28 cellular contexts compared by ENCODE assay signal in genomic region chr3:39219702-39220101, GRCh38. TPM values are rescaled to one million over a fixed set of nuclear protein-coding genes. Genes with fewer than 3 reads are reported as not detected.
A peak's percentile ranks its signal among the peaks of the same experiment; 100 is the strongest.
DNase-seq lines count a peak whose midpoint lies in the region; ATAC-seq, FAIRE-seq and TF ChIP-seq lines count a peak whose summit lies in the region.
"Had no signal": no experiment of that assay in that cellular context is flagged by ENCODE, and none has a peak within 500 bp of the region (broad histone marks: within the 10 kb centered on the region; RNA-seq: fewer than 3 reads in every experiment).

No MANE protein-coding gene starts in this region.

- H3K9me3 Mint-ChIP-seq in central memory CD8-positive, alpha-beta T cell: no peaks in the 10 kb centered on the region
- H3K9me3 Mint-ChIP-seq in natural killer cell: no peaks in the 10 kb centered on the region

- no peak overlapping the region for H3K4me3 ChIP-seq in BLaER1 treated with 17β-estradiol and CSF1 and Interleukin-3, amounts not matched to agents 10 nM and 100 nM
- H3K4me3 ChIP-seq in MM.1S (ENCODE audit: low read length): no peak overlapping the region
- H3K4me3 ChIP-seq: K562, MG63, SJCRH30 had no signal

- H3K4me2 ChIP-seq in BLaER1 treated with 17β-estradiol and CSF1 and Interleukin-3, amounts not matched to agents 10 nM and 100 nM: peak overlapping the region in 10 of 11 experiments; percentile 66 to 96 (median 86); a peak in 19 of 22 replicates
- peak overlapping the region; percentile 90 for H3K4me2 ChIP-seq in MM.1S (ENCODE audit: low read depth, low read length)

- H3K9me2 ChIP-seq in MM.1S (replicated peaks; ENCODE audit: insufficient read depth, low read length): no peaks in the 10 kb centered on the region

- in situ Hi-C loops in GM13976 (cut with MboI; ENCODE audit: low sequenced_read_pairs, unreplicated experiment): no loop called here

- no peak for ATAC-seq in central memory CD8-positive, alpha-beta T cell (replicated peaks; ENCODE audit: extremely low read depth, poor library complexity, severe bottlenecking)
- ATAC-seq in natural killer cell: no peak
- ATAC-seq in left lobe of liver: no peak
- ATAC-seq: PC-3, SK-N-SH treated with all-trans-retinoic acid at 6 μM for 48 hours had no signal

- peaks cover 62% of the 10 kb centered on the region for H3K4me1 Mint-ChIP-seq in central memory CD8-positive, alpha-beta T cell
- H3K4me1 Mint-ChIP-seq in natural killer cell: peaks cover 86 to 87% of the 10 kb centered on the region in 2 donors

- DNase-seq in MM.1S (no peak), natural killer cell (no peak), left lobe of liver (ENCODE audit: low spot score) (no peak), HTR-8/SVneo (ENCODE audit: insufficient read length, low spot score) (no peak), GM13976 (ENCODE audit: low spot score) (no peak), islet precursor cell (no peak)
- no peak for DNase-seq in central memory CD8-positive, alpha-beta T cell (ENCODE audit: low spot score in 2 of 2)
- DNase-seq: CD4-positive, CD25-positive, alpha-beta regulatory T cell; DMS153; DND-41; HCEC 1CT; MG63; NCI-H1092 treated with DMSO at 0.1 percent for 48 hours; NCI-H1436; NCI-H187; NCI-H2081 treated with DMSO at 0.1 percent for 48 hours; NCI-H2171 treated with DMSO at 0.1 percent for 48 hours; NCI-H524; NCI-H774; NK-92 treated with Interleukin-12 subunit alpha and Interleukin-12 subunit beta, amount 100 ng/mL, for 24 hours; PC-3; SJCRH30 had no signal

- H3F3A ChIP-seq in MM.1S (ENCODE audit: insufficient read depth, low read length): peaks cover 55% of the 10 kb centered on the region

- H3K27me3 Mint-ChIP-seq in central memory CD8-positive, alpha-beta T cell: no peaks in the 10 kb centered on the region
- H3K27me3 Mint-ChIP-seq in natural killer cell (ENCODE audit: low read depth in 2 of 2): no peaks in the 10 kb centered on the region
- H3K27me3 Mint-ChIP-seq: CD4-positive, CD25-positive, alpha-beta regulatory T cell had no signal

- no peaks in the 10 kb centered on the region for H4K20me1 ChIP-seq in BLaER1 treated with 17β-estradiol and CSF1 and Interleukin-3, amounts not matched to agents 10 nM and 100 nM
- no peaks in the 10 kb centered on the region for H4K20me1 ChIP-seq in MM.1S (ENCODE audit: insufficient read depth, low read length)

- peak overlapping the region; percentile 32; the same call in 1 of the 2 replicates for H2AFZ ChIP-seq in MM.1S (ENCODE audit: low read length)

- no peaks in the 10 kb centered on the region for H3K79me2 ChIP-seq in MM.1S (ENCODE audit: low read length)

- FAIRE-seq in HTR-8/SVneo (lab: Jason Lieb, UNC): no peak
- FAIRE-seq: H1, K562 had no signal

- H3K4me1 ChIP-seq in BLaER1 treated with 17β-estradiol and CSF1 and Interleukin-3, amounts not matched to agents 10 nM and 100 nM: peaks cover 34 to 85% (median 50%) of the 10 kb centered on the region in 10 experiments
- peaks cover 75% of the 10 kb centered on the region for H3K4me1 ChIP-seq in MM.1S (ENCODE audit: low read length)
- H3K4me1 ChIP-seq: SJCRH30 had no signal

- TF ChIP-seq CTCF in MM.1S (IDR thresholded peaks at IDR 0.05; ENCODE audit: low read length) (no peak), natural killer cell (IDR thresholded peaks at IDR 0.05) (no peak), GM13976 (IDR thresholded peaks at IDR 0.05; ENCODE audit: borderline replicate concordance, control extremely low read depth, extremely low read depth, insufficient read depth, missing control alignments) (no peak)

- H3K27me3 ChIP-seq in BLaER1 treated with 17β-estradiol and CSF1 and Interleukin-3, amounts not matched to agents 10 nM and 100 nM: no peaks in the 10 kb centered on the region
- no peaks in the 10 kb centered on the region for H3K27me3 ChIP-seq in MM.1S (replicated peaks; ENCODE audit: insufficient read depth, low read length)
- H3K27me3 ChIP-seq: MG63, SJCRH30 had no signal

- H3K27ac ChIP-seq in BLaER1 treated with 17β-estradiol and CSF1 and Interleukin-3, amounts not matched to agents 10 nM and 100 nM: peak overlapping the region in 5 of 11 experiments; percentile 60 to 75 (median 73); a peak in 10 of 22 replicates
- H3K27ac ChIP-seq in MM.1S (ENCODE audit: low read length): peak overlapping the region; percentile 95
- H3K27ac ChIP-seq: SJCRH30 had no signal

- peak overlapping the region; percentile 26 for H3K27ac Mint-ChIP-seq in central memory CD8-positive, alpha-beta T cell (ENCODE audit: low read depth)
- H3K27ac Mint-ChIP-seq in natural killer cell: peak overlapping the region; percentile 86 to 89

- H3K36me3 Mint-ChIP-seq in central memory CD8-positive, alpha-beta T cell (ENCODE audit: insufficient read depth): peaks cover 2% of the 10 kb centered on the region
- no peaks in the 10 kb centered on the region for H3K36me3 Mint-ChIP-seq in natural killer cell
- H3K36me3 Mint-ChIP-seq: CD4-positive, CD25-positive, alpha-beta regulatory T cell had no signal

- H3K4me3 Mint-ChIP-seq in central memory CD8-positive, alpha-beta T cell: no peak overlapping the region
- H3K4me3 Mint-ChIP-seq in natural killer cell: no peak overlapping the region
- H3K4me3 Mint-ChIP-seq: CD4-positive, CD25-positive, alpha-beta regulatory T cell had no signal

- no peaks in the 10 kb centered on the region for H3K9me3 ChIP-seq in BLaER1 treated with 17β-estradiol and CSF1 and Interleukin-3, amounts not matched to agents 10 nM and 100 nM (replicated peaks in 1 of 11)
- H3K9me3 ChIP-seq in MM.1S (replicated peaks; ENCODE audit: insufficient read depth, low read length): no peaks in the 10 kb centered on the region
- H3K9me3 ChIP-seq: MG63, SJCRH30 had no signal

- peak overlapping the region in 1 of 11 experiments; percentile 61; a peak in 3 of 22 replicates for H3K9ac ChIP-seq in BLaER1 treated with 17β-estradiol and CSF1 and Interleukin-3, amounts not matched to agents 10 nM and 100 nM
- H3K9ac ChIP-seq in MM.1S (ENCODE audit: low read length): peak overlapping the region; percentile 64; the same call in 1 of the 2 replicates

- intact Hi-C loops in natural killer cell (cut with micrococcal nuclease): no loop called here

- H3K36me3 ChIP-seq in BLaER1 treated with 17β-estradiol and CSF1 and Interleukin-3, amounts not matched to agents 10 nM and 100 nM: no peaks in the 10 kb centered on the region
- H3K36me3 ChIP-seq in MM.1S (replicated peaks; ENCODE audit: insufficient read depth, low read length): no peaks in the 10 kb centered on the region
- H3K36me3 ChIP-seq: MG63, SJCRH30 had no signal

RNA-seq across cellular contexts. Expression of gene XIRP1, which starts 27.3 kb away (rescaled TPM):
- total RNA-seq in natural killer cell (under 1 TPM; 0.14 to 0.40 (median 0.24) TPM), left lobe of liver (not detected)
- total RNA-seq: A172; CD4-positive, CD25-positive, alpha-beta regulatory T cell; H1; HT1080; PC-3 had no signal
